ENCODE assay signal across 15 cellular contexts in genomic region chr2:149645391-149645790, GRCh38. TPM values are rescaled to one million over a fixed set of nuclear protein-coding genes. Genes with fewer than 3 reads are reported as not detected.
DNase-seq lines count a peak whose midpoint lies in the region; ATAC-seq and TF ChIP-seq lines count a peak whose summit lies in the region.
"Had no signal": no experiment of that assay in that cellular context is flagged by ENCODE, and none has a peak within 500 bp of the region (broad histone marks: within the 10 kb centered on the region; RNA-seq: fewer than 3 reads in every experiment).

No MANE protein-coding gene starts in this region.

- peaks cover 2% of the 10 kb centered on the region for H3K79me1 ChIP-seq in trophoblast cell (ENCODE audit: low read length)

- no peak overlapping the region for H3K4ac ChIP-seq in trophoblast cell (ENCODE audit: low read depth, low read length)

- CTCF ChIA-PET in HEK293 (lab: Yijun Ruan, JAX) = interaction anchor here (0.7 to 1.8 kb wide), 7 partner anchors 15 to 266 kb away, joined by 3 to 5 read pairs (median 3); no protein-coding TSS in a partner anchor

- H2AFZ ChIP-seq in GM23338 (no peak overlapping the region), trophoblast cell (ENCODE audit: insufficient read depth, low read length, poor library complexity) (no peak overlapping the region)

- peaks cover 4% of the 10 kb centered on the region for H3K27me3 Mint-ChIP-seq in GM23338 (ENCODE audit: insufficient read depth, low read depth, poor library complexity)
- H3K27me3 Mint-ChIP-seq: CD4-positive, CD25-positive, alpha-beta regulatory T cell had no signal

- no peak overlapping the region for H3K14ac ChIP-seq in trophoblast cell (ENCODE audit: low read length)

- no peaks in the 10 kb centered on the region for H3K36me3 ChIP-seq in HEK293 (ENCODE audit: control insufficient read depth in 2 of 2, insufficient read depth in 1 of 2, low read length in 2 of 2)
- H3K36me3 ChIP-seq in brain microvascular endothelial cell (replicated peaks) = no peaks in the 10 kb centered on the region
- H3K36me3 ChIP-seq in GM23338 (ENCODE audit: insufficient read depth) = no peaks in the 10 kb centered on the region
- no peaks in the 10 kb centered on the region for H3K36me3 ChIP-seq in trophoblast cell (ENCODE audit: control insufficient read depth in 1 of 2, insufficient read depth in 2 of 2, low read length in 2 of 2)
- H3K36me3 ChIP-seq: gastroesophageal sphincter had no signal

- no peak overlapping the region for H3K23ac ChIP-seq in trophoblast cell (ENCODE audit: low read length)

- no peak overlapping the region for H2BK120ac ChIP-seq in trophoblast cell (ENCODE audit: insufficient read depth, low read length, poor library complexity)

- H3K4me2 ChIP-seq in GM23338 = no peak overlapping the region
- H3K4me2 ChIP-seq in trophoblast cell (ENCODE audit: low read length) = no peak overlapping the region

- ATAC-seq in GM23338 = no peak
- ATAC-seq: activated naive CD8-positive, alpha-beta T cell treated with anti-CD3 and anti-CD28 coated beads, Interleukin-2, amount 50 U/mL, for 24 hours; gastroesophageal sphincter; psoas muscle had no signal

- H4K8ac ChIP-seq in trophoblast cell (ENCODE audit: low read depth, low read length) = no peak overlapping the region

- no peak overlapping the region for H3K9ac ChIP-seq in trophoblast cell (ENCODE audit: low read length)

- H2AK5ac ChIP-seq in trophoblast cell (ENCODE audit: low read length) = no peak overlapping the region

- no peak overlapping the region for H3K27ac ChIP-seq in HEK293 (ENCODE audit: extremely low read depth, low read depth, low read length)
- H3K27ac ChIP-seq in brain microvascular endothelial cell = no peak overlapping the region
- no peak overlapping the region for H3K27ac ChIP-seq in GM23338 (ENCODE audit: low read depth)
- H3K27ac ChIP-seq in trophoblast cell (ENCODE audit: low read depth, low read length) = no peak overlapping the region
- H3K27ac ChIP-seq: gastroesophageal sphincter, psoas muscle had no signal

- H4K20me1 ChIP-seq in GM23338 (replicated peaks; ENCODE audit: insufficient read depth) = no peaks in the 10 kb centered on the region

- H4K12ac ChIP-seq in trophoblast cell (ENCODE audit: low read depth, low read length) = no peak overlapping the region

- no peaks in the 10 kb centered on the region for H3K9me2 ChIP-seq in GM23338 (ENCODE audit: insufficient read depth)

- no peak overlapping the region for H4K91ac ChIP-seq in trophoblast cell (ENCODE audit: low read depth, low read length)

- POLR2A ChIA-PET in HEK293 (lab: Yijun Ruan, JAX) = no interaction called here

- TF ChIP-seq CTCF in AG09309 (IDR thresholded peaks at IDR 0.05; ENCODE audit: control insufficient read depth, insufficient read depth, low read depth, low read length, missing control alignments) (peak; percentile 57), HEK293 (tag by site-specific recombination; IDR thresholded peaks at IDR 0.05) (no peak), brain microvascular endothelial cell (IDR thresholded peaks at IDR 0.05; ENCODE audit: low read depth, low read length, missing control alignments) (peak; percentile 66), GM23338 (conservative IDR thresholded peaks at IDR 0.05; ENCODE audit: low read depth in 2 of 2) (peak in 1 of 2 experiments; percentile 46; a peak in 2 of 4 replicates)

- no peak overlapping the region for H2BK12ac ChIP-seq in trophoblast cell (ENCODE audit: low read length)

- no peaks in the 10 kb centered on the region for H3K4me1 Mint-ChIP-seq in GM23338
- H3K4me1 Mint-ChIP-seq: activated naive CD8-positive, alpha-beta T cell treated with anti-CD3 and anti-CD28 coated beads, Interleukin-2, amount 50 U/mL, for 24 hours; CD4-positive, CD25-positive, alpha-beta regulatory T cell had no signal

- no peak overlapping the region for H3K27ac Mint-ChIP-seq in GM23338
- H3K27ac Mint-ChIP-seq: activated naive CD8-positive, alpha-beta T cell treated with anti-CD3 and anti-CD28 coated beads, Interleukin-2, amount 50 U/mL, for 24 hours; CD4-positive, CD25-positive, alpha-beta regulatory T cell had no signal

- in situ Hi-C loops in brain microvascular endothelial cell (cut with HindIII; ENCODE audit: low pct_ligation_motif_present, low sequenced_read_pairs) = no loop called here

- peak; percentile 58 for DNase-seq in AG09309 (ENCODE audit: low read depth)
- DNase-seq in brain microvascular endothelial cell = peak; percentile 36
- peak; percentile 54 for DNase-seq in kidney glomerular epithelial cell (lab: John Stamatoyannopoulos, UW)
- DNase-seq in GM23338 (ENCODE audit: low spot score) = no peak
- DNase-seq in trophoblast cell = no peak
- DNase-seq in SHP77 treated with DMSO at 0.1 percent for 48 hours (lab: John Stamatoyannopoulos, UW) = no peak
- DNase-seq in NCI-H446 treated with DMSO at 0.1 percent for 48 hours (lab: John Stamatoyannopoulos, UW) = no peak
- DNase-seq: activated CD4-positive, CD25-positive, alpha-beta regulatory T cell treated with anti-CD3 and anti-CD28 coated beads, Interleukin-2, amount 50 U/mL, for 72 hours; activated naive CD8-positive, alpha-beta T cell treated with anti-CD3 and anti-CD28 coated beads, Interleukin-2, amount 50 U/mL, for 24 hours; activated T-cell treated with anti-CD3 and anti-CD28 coated beads for 4 hours; CD4-positive, CD25-positive, alpha-beta regulatory T cell; psoas muscle; stimulated activated CD4-positive, alpha-beta T cell treated with anti-CD3 and anti-CD28 coated beads, Interleukin-2, amount 100 ng/mL, for 24 hours had no signal

- H3K9me3 ChIP-seq in HEK293 (ENCODE audit: control insufficient read depth, insufficient read depth, low read depth, low read length) = no peaks in the 10 kb centered on the region
- peaks cover 2% of the 10 kb centered on the region for H3K9me3 ChIP-seq in trophoblast cell (ENCODE audit: insufficient read depth, low read depth, low read length)
- H3K9me3 ChIP-seq: gastroesophageal sphincter, psoas muscle had no signal

- H3K4me1 ChIP-seq in HEK293 (ENCODE audit: control insufficient read depth, insufficient read depth, low read length) = no peaks in the 10 kb centered on the region; the same call in none of the 2 replicates
- no peaks in the 10 kb centered on the region for H3K4me1 ChIP-seq in GM23338 (ENCODE audit: insufficient read depth)
- H3K4me1 ChIP-seq in trophoblast cell (ENCODE audit: control insufficient read depth in 1 of 2, insufficient read depth in 2 of 2, low read length in 2 of 2) = peaks cover 4 to 5% of the 10 kb centered on the region in 2 experiments
- H3K4me1 ChIP-seq: gastroesophageal sphincter, psoas muscle had no signal

- H3K27me3 ChIP-seq in brain microvascular endothelial cell (replicated peaks) (no peaks in the 10 kb centered on the region), GM23338 (ENCODE audit: insufficient read depth) (no peaks in the 10 kb centered on the region), trophoblast cell (ENCODE audit: insufficient read depth, low read length) (no peaks in the 10 kb centered on the region)
- H3K27me3 ChIP-seq: gastroesophageal sphincter had no signal

- H3F3A ChIP-seq in GM23338 (replicated peaks; ENCODE audit: low read depth) = no peaks in the 10 kb centered on the region

- no peak overlapping the region for H2BK5ac ChIP-seq in trophoblast cell (ENCODE audit: low read depth, low read length, poor library complexity)

- H3K4me3 Mint-ChIP-seq in GM23338 = no peak overlapping the region
- H3K4me3 Mint-ChIP-seq: activated naive CD8-positive, alpha-beta T cell treated with anti-CD3 and anti-CD28 coated beads, Interleukin-2, amount 50 U/mL, for 24 hours; CD4-positive, CD25-positive, alpha-beta regulatory T cell had no signal

- peaks cover 12% of the 10 kb centered on the region for H3K36me3 Mint-ChIP-seq in GM23338 (ENCODE audit: low read depth)
- H3K36me3 Mint-ChIP-seq: CD4-positive, CD25-positive, alpha-beta regulatory T cell had no signal

- no peak overlapping the region for H3K18ac ChIP-seq in trophoblast cell (ENCODE audit: low read length)

- H3K9me3 Mint-ChIP-seq in GM23338 = peaks cover 18% of the 10 kb centered on the region

- H3K4me3 ChIP-seq in AG09309 (ENCODE audit: control insufficient read depth, low read depth, low read length) (no peak overlapping the region), HEK293 (ENCODE audit: low read depth, low read length) (no peak overlapping the region), brain microvascular endothelial cell (ENCODE audit: low read depth, low read length) (no peak overlapping the region), GM23338 (no peak overlapping the region), trophoblast cell (ENCODE audit: low read depth, low read length) (no peak overlapping the region)
- H3K4me3 ChIP-seq: gastroesophageal sphincter, psoas muscle had no signal

- H3K79me2 ChIP-seq in GM23338 (replicated peaks; ENCODE audit: insufficient read depth) (no peaks in the 10 kb centered on the region), trophoblast cell (ENCODE audit: control insufficient read depth, insufficient read depth, low read length, poor library complexity) (peaks cover 1% of the 10 kb centered on the region)

TF ChIP-seq in HEK293, 187 proteins besides CTCF, POLR2A, EP300 and RAD21:
- TF ChIP-seq ZNF24 (tag by site-specific recombination; IDR thresholded peaks at IDR 0.05) = no peak
- TF ChIP-seq ZNF654 (tag by site-specific recombination; IDR thresholded peaks at IDR 0.05; ENCODE audit: low read depth) = peak; percentile 31; the same call in 1 of the 2 replicates

RNA-seq across cellular contexts. Expression of gene MMADHC, which starts 57.8 kb away (rescaled TPM):
- 135 and 147 TPM in 2 replicates for total RNA-seq in GM23338 (2014; rRNA removed; shearing (Covaris generic))
- polyA plus RNA-seq in GM23338 (2016; fragmentation: Nextera tagmentation; extraction: Ambion mirVana) = 137 and 163 TPM in 2 replicates
- 108 and 113 TPM in 2 replicates for polyA plus RNA-seq in trophoblast cell (2013)

Comparison
In these comparisons a context has a peak if more than half of its experiments do, and no peak if none do; other contexts are left out.
1. DNase-seq: peak in AG09309 (single experiment), brain microvascular endothelial cell (single experiment) and kidney glomerular epithelial cell (single experiment); none in GM23338 (single experiment), trophoblast cell (0 of 2), SHP77 treated with DMSO at 0.1 percent for 48 hours (single experiment) and NCI-H446 treated with DMSO at 0.1 percent for 48 hours (single experiment).